Comparison of ENCODE assay signal across 1 cellular context in the genomic region with DNA sequence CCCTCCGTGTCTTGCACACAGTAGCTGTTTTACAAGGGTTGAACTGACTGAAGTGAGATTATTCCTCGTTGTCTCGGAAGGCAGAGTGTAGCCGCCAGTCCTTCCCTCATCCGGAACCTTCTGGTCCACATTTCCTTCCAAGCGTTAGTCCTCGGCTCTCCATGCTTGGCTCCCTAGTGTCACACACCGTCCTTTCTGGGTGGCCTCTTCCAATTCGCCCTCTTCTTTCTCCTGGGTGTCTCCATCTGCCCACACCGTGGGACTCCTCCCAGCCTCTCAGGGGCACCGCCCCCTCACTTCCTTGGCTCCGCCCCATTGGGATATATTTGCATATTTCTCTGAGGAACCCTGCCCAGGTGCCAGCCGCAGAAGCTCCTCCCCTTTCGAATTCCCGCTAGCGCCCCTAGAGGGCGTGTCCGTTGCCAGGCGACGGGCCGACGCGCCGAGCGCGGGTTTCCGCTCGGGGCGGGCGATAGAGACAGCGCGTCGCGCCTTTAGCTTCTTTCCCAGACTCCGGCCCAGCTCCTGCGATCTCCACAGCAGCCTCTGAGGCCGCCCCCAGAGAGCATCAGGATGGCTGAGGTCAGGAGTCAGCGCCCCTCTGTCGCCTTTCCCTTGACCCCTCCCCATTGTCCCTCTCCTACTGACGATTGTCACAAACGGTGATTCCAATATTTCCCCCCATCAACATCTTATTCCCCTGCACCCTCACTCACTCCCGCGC.
TF ChIP-seq lines count a peak whose summit lies in the region.

A gene with protein sequence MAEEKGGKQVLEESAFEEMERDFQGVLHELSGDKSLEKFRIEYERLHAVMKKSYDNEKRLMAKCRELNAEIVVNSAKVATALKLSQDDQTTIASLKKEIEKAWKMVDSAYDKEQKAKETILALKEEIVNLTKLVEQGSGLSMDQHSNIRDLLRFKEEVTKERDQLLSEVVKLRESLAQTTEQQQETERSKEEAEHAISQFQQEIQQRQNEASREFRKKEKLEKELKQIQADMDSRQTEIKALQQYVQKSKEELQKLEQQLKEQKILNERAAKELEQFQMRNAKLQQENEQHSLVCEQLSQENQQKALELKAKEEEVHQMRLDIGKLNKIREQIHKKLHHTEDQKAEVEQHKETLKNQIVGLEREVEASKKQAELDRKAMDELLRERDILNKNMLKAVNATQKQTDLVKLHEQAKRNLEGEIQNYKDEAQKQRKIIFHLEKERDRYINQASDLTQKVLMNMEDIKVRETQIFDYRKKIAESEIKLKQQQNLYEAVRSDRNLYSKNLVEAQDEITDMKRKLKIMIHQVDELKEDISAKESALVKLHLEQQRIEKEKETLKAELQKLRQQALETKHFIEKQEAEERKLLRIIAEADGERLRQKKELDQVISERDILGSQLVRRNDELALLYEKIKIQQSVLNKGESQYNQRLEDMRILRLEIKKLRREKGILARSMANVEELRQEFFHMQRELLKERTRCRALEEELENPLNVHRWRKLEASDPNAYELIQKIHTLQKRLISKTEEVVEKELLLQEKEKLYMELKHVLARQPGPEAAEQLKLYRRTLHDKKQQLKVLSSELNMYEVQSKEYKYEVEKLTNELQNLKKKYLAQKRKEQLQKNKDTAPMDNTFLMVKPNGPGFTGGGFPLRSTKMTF (plus strand): TSS at position 509 of the 724 bp plus-strand sequence. CDS start 65 bp downstream, at position 574.

TF ChIP-seq in HEK293, 187 proteins besides CTCF, POLR2A, EP300 and RAD21 (continued from another document):
- peak; percentile 42; the same call in 1 of the 2 replicates for TF ChIP-seq KLF1 (tag by site-specific recombination; IDR thresholded peaks at IDR 0.05)
- TF ChIP-seq ZNF155 (tag by site-specific recombination; IDR thresholded peaks at IDR 0.05), result no peak
- no peak for TF ChIP-seq ZNF211 (tag by site-specific recombination; IDR thresholded peaks at IDR 0.05; ENCODE audit: low read depth)
- no peak for TF ChIP-seq ZNF175 (tag by site-specific recombination; IDR thresholded peaks at IDR 0.05)
- peak; percentile 58 for TF ChIP-seq PRDM1 (tag by site-specific recombination; IDR thresholded peaks at IDR 0.05)
- peak; percentile 68 for TF ChIP-seq GLIS2 (tag by site-specific recombination; IDR thresholded peaks at IDR 0.05)
- TF ChIP-seq SP3 (tag by site-specific recombination; IDR thresholded peaks at IDR 0.05), result peak; percentile 91
- TF ChIP-seq KLF9 (tag by site-specific recombination; IDR thresholded peaks at IDR 0.05; ENCODE audit: low read depth), result peak; percentile 94
- TF ChIP-seq REPIN1 (tag by site-specific recombination; IDR thresholded peaks at IDR 0.05; ENCODE audit: low read depth), result no peak
- TF ChIP-seq ZNF701 (tag by site-specific recombination; IDR thresholded peaks at IDR 0.05), result no peak
- no peak for TF ChIP-seq ZNF292 (tag by site-specific recombination; IDR thresholded peaks at IDR 0.05; ENCODE audit: borderline replicate concordance, low read depth)
- TF ChIP-seq EGR2 (tag by site-specific recombination; IDR thresholded peaks at IDR 0.05; ENCODE audit: low read depth), result peak; percentile 66
- no peak for TF ChIP-seq ZNF791 (tag by site-specific recombination; IDR thresholded peaks at IDR 0.05)
- no peak for TF ChIP-seq ZNF391 (tag by site-specific recombination; IDR thresholded peaks at IDR 0.05; ENCODE audit: borderline replicate concordance, low read depth)
- TF ChIP-seq, protein P1, sequence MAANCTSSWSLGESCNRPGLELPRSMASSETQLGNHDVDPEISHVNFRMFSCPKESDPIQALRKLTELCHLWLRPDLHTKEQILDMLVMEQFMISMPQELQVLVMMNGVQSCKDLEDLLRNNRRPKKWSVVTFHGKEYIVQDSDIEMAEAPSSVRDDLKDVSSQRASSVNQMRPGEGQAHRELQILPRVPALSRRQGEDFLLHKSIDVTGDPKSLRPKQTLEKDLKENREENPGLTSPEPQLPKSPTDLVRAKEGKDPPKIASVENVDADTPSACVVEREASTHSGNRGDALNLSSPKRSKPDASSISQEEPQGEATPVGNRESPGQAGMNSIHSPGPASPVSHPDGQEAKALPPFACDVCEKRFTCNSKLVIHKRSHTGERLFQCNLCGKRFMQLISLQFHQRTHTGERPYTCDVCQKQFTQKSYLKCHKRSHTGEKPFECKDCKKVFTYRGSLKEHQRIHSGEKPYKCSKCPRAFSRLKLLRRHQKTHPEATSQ (tag by site-specific recombination; IDR thresholded peaks at IDR 0.05), result no peak
- TF ChIP-seq, protein P2, sequence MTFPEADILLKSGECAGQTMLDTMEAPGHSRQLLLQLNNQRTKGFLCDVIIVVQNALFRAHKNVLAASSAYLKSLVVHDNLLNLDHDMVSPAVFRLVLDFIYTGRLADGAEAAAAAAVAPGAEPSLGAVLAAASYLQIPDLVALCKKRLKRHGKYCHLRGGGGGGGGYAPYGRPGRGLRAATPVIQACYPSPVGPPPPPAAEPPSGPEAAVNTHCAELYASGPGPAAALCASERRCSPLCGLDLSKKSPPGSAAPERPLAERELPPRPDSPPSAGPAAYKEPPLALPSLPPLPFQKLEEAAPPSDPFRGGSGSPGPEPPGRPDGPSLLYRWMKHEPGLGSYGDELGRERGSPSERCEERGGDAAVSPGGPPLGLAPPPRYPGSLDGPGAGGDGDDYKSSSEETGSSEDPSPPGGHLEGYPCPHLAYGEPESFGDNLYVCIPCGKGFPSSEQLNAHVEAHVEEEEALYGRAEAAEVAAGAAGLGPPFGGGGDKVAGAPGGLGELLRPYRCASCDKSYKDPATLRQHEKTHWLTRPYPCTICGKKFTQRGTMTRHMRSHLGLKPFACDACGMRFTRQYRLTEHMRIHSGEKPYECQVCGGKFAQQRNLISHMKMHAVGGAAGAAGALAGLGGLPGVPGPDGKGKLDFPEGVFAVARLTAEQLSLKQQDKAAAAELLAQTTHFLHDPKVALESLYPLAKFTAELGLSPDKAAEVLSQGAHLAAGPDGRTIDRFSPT (tag by site-specific recombination; IDR thresholded peaks at IDR 0.05), result peak; percentile 72
- TF ChIP-seq SP2 (tag by site-specific recombination; IDR thresholded peaks at IDR 0.05), result peak; percentile 65
- TF ChIP-seq IKZF3 (tag by site-specific recombination; IDR thresholded peaks at IDR 0.05), result peak; percentile 54; the same call in 1 of the 2 replicates
- peak; percentile 67 for TF ChIP-seq ZFHX2 (tag by site-specific recombination; conservative IDR thresholded peaks at IDR 0.05)
- TF ChIP-seq, protein P3, sequence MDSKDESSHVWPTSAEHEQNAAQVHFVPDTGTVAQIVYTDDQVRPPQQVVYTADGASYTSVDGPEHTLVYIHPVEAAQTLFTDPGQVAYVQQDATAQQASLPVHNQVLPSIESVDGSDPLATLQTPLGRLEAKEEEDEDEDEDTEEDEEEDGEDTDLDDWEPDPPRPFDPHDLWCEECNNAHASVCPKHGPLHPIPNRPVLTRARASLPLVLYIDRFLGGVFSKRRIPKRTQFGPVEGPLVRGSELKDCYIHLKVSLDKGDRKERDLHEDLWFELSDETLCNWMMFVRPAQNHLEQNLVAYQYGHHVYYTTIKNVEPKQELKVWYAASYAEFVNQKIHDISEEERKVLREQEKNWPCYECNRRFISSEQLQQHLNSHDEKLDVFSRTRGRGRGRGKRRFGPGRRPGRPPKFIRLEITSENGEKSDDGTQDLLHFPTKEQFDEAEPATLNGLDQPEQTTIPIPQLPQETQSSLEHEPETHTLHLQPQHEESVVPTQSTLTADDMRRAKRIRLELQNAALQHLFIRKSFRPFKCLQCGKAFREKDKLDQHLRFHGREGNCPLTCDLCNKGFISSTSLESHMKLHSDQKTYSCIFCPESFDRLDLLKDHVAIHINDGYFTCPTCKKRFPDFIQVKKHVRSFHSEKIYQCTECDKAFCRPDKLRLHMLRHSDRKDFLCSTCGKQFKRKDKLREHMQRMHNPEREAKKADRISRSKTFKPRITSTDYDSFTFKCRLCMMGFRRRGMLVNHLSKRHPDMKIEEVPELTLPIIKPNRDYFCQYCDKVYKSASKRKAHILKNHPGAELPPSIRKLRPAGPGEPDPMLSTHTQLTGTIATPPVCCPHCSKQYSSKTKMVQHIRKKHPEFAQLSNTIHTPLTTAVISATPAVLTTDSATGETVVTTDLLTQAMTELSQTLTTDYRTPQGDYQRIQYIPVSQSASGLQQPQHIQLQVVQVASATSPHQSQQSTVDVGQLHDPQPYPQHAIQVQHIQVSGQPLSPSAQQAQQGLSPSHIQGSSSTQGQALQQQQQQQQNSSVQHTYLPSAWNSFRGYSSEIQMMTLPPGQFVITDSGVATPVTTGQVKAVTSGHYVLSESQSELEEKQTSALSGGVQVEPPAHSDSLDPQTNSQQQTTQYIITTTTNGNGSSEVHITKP (tag by site-specific recombination; IDR thresholded peaks at IDR 0.05), result peak; percentile 84
- no peak for TF ChIP-seq FEZF1 (tag by site-specific recombination; IDR thresholded peaks at IDR 0.05)
- TF ChIP-seq ZNF404 (tag by site-specific recombination; IDR thresholded peaks at IDR 0.05), result no peak
- TF ChIP-seq ZNF37A (tag by site-specific recombination; IDR thresholded peaks at IDR 0.05), result no peak
- TF ChIP-seq ZNF341 (tag by site-specific recombination; IDR thresholded peaks at IDR 0.05; ENCODE audit: low read depth), result no peak
- TF ChIP-seq ZBTB17 (tag by site-specific recombination; IDR thresholded peaks at IDR 0.05), result peak; percentile 45; the same call in 1 of the 2 replicates
- TF ChIP-seq ZNF366 (tag by site-specific recombination; conservative IDR thresholded peaks at IDR 0.05), result 0 out of 2 replicates have a peak, but pooled peaks have one; percentile 22
- TF ChIP-seq KLF16 (tag by site-specific recombination; IDR thresholded peaks at IDR 0.05), result 0 out of 2 replicates have a peak, but pooled peaks have one; percentile 17
- no peak for TF ChIP-seq ZBTB48 (tag by site-specific recombination; IDR thresholded peaks at IDR 0.05)
- TF ChIP-seq, protein P4, sequence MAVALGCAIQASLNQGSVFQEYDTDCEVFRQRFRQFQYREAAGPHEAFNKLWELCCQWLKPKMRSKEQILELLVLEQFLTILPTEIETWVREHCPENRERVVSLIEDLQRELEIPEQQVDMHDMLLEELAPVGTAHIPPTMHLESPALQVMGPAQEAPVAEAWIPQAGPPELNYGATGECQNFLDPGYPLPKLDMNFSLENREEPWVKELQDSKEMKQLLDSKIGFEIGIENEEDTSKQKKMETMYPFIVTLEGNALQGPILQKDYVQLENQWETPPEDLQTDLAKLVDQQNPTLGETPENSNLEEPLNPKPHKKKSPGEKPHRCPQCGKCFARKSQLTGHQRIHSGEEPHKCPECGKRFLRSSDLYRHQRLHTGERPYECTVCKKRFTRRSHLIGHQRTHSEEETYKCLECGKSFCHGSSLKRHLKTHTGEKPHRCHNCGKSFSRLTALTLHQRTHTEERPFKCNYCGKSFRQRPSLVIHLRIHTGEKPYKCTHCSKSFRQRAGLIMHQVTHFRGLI (tag by site-specific recombination; IDR thresholded peaks at IDR 0.05), result no peak
- TF ChIP-seq ZEB2 (tag by site-specific recombination; IDR thresholded peaks at IDR 0.05), result 0 out of 2 replicates have a peak, but pooled peaks have one; percentile 15
- TF ChIP-seq ZNF560 (tag by site-specific recombination; IDR thresholded peaks at IDR 0.05; ENCODE audit: borderline replicate concordance), result no peak
- 0 out of 2 replicates have a peak, but pooled peaks have one; percentile 7 for TF ChIP-seq GLIS1 (tag by site-specific recombination; IDR thresholded peaks at IDR 0.05)
- no peak for TF ChIP-seq ZNF510 (tag by site-specific recombination; IDR thresholded peaks at IDR 0.05; ENCODE audit: insufficient replicate concordance)
